1 cellular context compared by ENCODE assay signal in the genomic region with DNA sequence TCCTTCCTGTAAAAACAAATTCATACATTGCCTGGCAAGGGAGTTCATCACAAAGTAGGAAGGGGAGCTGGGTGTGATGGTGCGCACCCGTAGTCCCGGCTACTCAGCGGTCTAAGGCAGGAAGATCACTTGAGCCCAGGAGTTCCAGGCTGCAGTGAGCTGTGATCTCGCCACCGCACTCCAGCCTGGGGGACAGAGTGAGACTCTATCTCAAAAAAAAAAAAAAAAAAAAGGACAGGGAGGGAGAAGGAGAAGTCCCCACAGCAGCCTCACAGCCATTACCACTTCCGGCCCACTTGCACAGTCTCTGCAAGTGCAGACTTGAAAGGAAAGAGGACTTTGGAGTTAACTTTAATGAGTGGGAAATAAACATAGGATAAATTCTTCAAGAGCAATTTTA.
TF ChIP-seq lines count a peak whose summit lies in the region.

No MANE protein-coding gene starts in this region.

TF ChIP-seq in GM23338, 12 proteins besides CTCF, POLR2A, EP300 and RAD21 (continued from another document):
- TF ChIP-seq, protein P1, sequence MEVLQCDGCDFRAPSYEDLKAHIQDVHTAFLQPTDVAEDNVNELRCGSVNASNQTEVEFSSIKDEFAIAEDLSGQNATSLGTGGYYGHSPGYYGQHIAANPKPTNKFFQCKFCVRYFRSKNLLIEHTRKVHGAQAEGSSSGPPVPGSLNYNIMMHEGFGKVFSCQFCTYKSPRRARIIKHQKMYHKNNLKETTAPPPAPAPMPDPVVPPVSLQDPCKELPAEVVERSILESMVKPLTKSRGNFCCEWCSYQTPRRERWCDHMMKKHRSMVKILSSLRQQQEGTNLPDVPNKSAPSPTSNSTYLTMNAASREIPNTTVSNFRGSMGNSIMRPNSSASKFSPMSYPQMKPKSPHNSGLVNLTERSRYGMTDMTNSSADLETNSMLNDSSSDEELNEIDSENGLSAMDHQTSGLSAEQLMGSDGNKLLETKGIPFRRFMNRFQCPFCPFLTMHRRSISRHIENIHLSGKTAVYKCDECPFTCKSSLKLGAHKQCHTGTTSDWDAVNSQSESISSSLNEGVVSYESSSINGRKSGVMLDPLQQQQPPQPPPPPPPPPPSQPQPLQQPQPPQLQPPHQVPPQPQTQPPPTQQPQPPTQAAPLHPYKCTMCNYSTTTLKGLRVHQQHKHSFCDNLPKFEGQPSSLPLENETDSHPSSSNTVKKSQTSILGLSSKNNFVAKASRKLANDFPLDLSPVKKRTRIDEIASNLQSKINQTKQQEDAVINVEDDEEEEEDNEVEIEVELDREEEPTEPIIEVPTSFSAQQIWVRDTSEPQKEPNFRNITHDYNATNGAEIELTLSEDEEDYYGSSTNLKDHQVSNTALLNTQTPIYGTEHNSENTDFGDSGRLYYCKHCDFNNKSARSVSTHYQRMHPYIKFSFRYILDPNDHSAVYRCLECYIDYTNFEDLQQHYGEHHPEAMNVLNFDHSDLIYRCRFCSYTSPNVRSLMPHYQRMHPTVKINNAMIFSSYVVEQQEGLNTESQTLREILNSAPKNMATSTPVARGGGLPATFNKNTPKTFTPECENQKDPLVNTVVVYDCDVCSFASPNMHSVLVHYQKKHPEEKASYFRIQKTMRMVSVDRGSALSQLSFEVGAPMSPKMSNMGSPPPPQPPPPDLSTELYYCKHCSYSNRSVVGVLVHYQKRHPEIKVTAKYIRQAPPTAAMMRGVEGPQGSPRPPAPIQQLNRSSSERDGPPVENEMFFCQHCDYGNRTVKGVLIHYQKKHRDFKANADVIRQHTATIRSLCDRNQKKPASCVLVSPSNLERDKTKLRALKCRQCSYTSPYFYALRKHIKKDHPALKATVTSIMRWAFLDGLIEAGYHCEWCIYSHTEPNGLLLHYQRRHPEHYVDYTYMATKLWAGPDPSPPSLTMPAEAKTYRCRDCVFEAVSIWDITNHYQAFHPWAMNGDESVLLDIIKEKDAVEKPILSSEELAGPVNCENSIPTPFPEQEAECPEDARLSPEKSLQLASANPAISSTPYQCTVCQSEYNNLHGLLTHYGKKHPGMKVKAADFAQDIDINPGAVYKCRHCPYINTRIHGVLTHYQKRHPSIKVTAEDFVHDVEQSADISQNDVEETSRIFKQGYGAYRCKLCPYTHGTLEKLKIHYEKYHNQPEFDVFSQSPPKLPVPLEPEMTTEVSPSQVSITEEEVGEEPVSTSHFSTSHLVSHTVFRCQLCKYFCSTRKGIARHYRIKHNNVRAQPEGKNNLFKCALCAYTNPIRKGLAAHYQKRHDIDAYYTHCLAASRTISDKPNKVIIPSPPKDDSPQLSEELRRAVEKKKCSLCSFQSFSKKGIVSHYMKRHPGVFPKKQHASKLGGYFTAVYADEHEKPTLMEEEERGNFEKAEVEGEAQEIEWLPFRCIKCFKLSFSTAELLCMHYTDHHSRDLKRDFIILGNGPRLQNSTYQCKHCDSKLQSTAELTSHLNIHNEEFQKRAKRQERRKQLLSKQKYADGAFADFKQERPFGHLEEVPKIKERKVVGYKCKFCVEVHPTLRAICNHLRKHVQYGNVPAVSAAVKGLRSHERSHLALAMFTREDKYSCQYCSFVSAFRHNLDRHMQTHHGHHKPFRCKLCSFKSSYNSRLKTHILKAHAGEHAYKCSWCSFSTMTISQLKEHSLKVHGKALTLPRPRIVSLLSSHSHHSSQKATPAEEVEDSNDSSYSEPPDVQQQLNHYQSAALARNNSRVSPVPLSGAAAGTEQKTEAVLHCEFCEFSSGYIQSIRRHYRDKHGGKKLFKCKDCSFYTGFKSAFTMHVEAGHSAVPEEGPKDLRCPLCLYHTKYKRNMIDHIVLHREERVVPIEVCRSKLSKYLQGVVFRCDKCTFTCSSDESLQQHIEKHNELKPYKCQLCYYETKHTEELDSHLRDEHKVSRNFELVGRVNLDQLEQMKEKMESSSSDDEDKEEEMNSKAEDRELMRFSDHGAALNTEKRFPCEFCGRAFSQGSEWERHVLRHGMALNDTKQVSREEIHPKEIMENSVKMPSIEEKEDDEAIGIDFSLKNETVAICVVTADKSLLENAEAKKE (CRISPR knock-in tag; IDR thresholded peaks at IDR 0.05): no peak
- TF ChIP-seq EZH2 (IDR thresholded peaks at IDR 0.05; ENCODE audit: low read depth, unreplicated experiment): no peak
- no peak for TF ChIP-seq EZH2phosphoT487 (IDR thresholded peaks at IDR 0.05; ENCODE audit: unreplicated experiment)
TF ChIP-seq in GM23338: peak in this region for 0.
